In genomic region chr22:37808294-37808657, GRCh38 we compare ENCODE assay signal across 1 cellular context.
TF ChIP-seq lines count a peak whose summit lies in the region.

No MANE protein-coding gene starts in this region.

TF ChIP-seq in K562, 482 proteins besides CTCF, POLR2A, EP300 and RAD21:
- no peak for TF ChIP-seq MEF2D (tag; conservative IDR thresholded peaks at IDR 0.05; ENCODE audit: low read depth)
- no peak for TF ChIP-seq NCOR1 (IDR thresholded peaks at IDR 0.05)
- no peak for TF ChIP-seq HEY1 (CRISPR knock-in tag; IDR thresholded peaks at IDR 0.05; ENCODE audit: borderline replicate concordance)
- TF ChIP-seq ZNF212 (CRISPR knock-in tag; IDR thresholded peaks at IDR 0.05), result no peak
- no peak for TF ChIP-seq HNRNPLL (IDR thresholded peaks at IDR 0.05; ENCODE audit: low read depth, low read length, poor library complexity, severe bottlenecking)
- no peak for TF ChIP-seq ZBTB5 (IDR thresholded peaks at IDR 0.05)
- no peak for TF ChIP-seq AFF4 (CRISPR knock-in tag; IDR thresholded peaks at IDR 0.05)
- TF ChIP-seq BHLHE40 (IDR thresholded peaks at IDR 0.05; ENCODE audit: low read length), result peak; percentile 30; the same call in 1 of the 2 replicates
- TF ChIP-seq, protein P1, sequence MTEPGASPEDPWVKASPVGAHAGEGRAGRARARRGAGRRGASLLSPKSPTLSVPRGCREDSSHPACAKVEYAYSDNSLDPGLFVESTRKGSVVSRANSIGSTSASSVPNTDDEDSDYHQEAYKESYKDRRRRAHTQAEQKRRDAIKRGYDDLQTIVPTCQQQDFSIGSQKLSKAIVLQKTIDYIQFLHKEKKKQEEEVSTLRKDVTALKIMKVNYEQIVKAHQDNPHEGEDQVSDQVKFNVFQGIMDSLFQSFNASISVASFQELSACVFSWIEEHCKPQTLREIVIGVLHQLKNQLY (CRISPR knock-in tag; conservative IDR thresholded peaks at IDR 0.05), result no peak
- TF ChIP-seq GABPB1 (CRISPR knock-in tag; IDR thresholded peaks at IDR 0.05), result no peak
- no peak for TF ChIP-seq HNRNPL (IDR thresholded peaks at IDR 0.05; ENCODE audit: low read depth, low read length)
- peak; percentile 11 for TF ChIP-seq KDM5B (IDR thresholded peaks at IDR 0.05; ENCODE audit: insufficient replicate concordance, low read depth, low read length)
- TF ChIP-seq SUPT5H (IDR thresholded peaks at IDR 0.05), result no peak
TF ChIP-seq in K562: peak in this region for 2.
